1 cellular context compared by ENCODE assay signal in the genomic region with DNA sequence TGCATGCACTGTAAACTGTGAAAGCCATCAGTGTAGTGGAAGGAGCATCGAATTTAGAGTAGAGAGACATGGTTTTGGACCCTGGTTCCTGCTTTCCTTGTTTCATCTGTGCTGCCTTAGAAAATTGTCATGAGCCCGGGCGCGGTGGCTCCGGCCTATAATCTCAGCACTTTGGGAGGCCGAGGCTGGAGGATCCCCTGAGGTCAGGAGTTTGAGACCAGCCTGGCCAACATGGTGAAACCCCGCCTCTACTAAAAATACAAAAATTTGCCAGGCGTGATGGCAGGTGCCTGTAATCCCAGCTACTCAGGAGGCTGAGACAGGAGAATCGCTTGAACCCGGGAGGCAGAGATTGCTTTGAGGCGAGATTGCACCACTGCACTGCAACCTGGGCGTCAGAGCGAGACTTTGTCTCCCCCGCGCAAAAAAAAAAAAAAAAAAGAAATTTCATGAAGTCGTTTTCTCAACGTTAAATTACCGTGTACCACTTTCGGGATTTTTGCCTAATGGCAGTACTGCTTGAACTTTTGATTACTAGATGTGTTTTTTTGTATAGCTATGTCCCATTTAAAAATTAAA.
TF ChIP-seq lines count a peak whose summit lies in the region.

No MANE protein-coding gene starts in this region.

TF ChIP-seq in HepG2, 621 proteins besides CTCF, POLR2A, EP300 and RAD21 (continues in another document):
- TF ChIP-seq ZNF329 (CRISPR knock-in tag; IDR thresholded peaks at IDR 0.05; ENCODE audit: low read depth) = no peak
- TF ChIP-seq HCFC1 (IDR thresholded peaks at IDR 0.05; ENCODE audit: low read depth, low read length) = no peak
- peak; percentile 6; the same call in 1 of the 2 replicates for TF ChIP-seq KDM3A (CRISPR knock-in tag; IDR thresholded peaks at IDR 0.05; ENCODE audit: low read depth)
- no peak for TF ChIP-seq ZNF776 (CRISPR knock-in tag; IDR thresholded peaks at IDR 0.05)
- no peak for TF ChIP-seq SMARCE1 (IDR thresholded peaks at IDR 0.05; ENCODE audit: borderline replicate concordance)
- no peak for TF ChIP-seq ARNT (IDR thresholded peaks at IDR 0.05)
- no peak for TF ChIP-seq ZNF512 (CRISPR knock-in tag; IDR thresholded peaks at IDR 0.05)
- TF ChIP-seq CREBL2 (CRISPR knock-in tag; IDR thresholded peaks at IDR 0.05; ENCODE audit: borderline replicate concordance) = peak; percentile 43; the same call in 1 of the 2 replicates
- no peak for TF ChIP-seq BRD4 (CRISPR knock-in tag; IDR thresholded peaks at IDR 0.05)
- TF ChIP-seq ZNF749 (CRISPR knock-in tag; IDR thresholded peaks at IDR 0.05; ENCODE audit: borderline replicate concordance) = 0 out of 2 replicates have a peak, but pooled peaks have one; percentile 8
- no peak for TF ChIP-seq JUN (CRISPR knock-in tag; IDR thresholded peaks at IDR 0.05)
- TF ChIP-seq, protein P1, sequence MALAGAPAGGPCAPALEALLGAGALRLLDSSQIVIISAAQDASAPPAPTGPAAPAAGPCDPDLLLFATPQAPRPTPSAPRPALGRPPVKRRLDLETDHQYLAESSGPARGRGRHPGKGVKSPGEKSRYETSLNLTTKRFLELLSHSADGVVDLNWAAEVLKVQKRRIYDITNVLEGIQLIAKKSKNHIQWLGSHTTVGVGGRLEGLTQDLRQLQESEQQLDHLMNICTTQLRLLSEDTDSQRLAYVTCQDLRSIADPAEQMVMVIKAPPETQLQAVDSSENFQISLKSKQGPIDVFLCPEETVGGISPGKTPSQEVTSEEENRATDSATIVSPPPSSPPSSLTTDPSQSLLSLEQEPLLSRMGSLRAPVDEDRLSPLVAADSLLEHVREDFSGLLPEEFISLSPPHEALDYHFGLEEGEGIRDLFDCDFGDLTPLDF (CRISPR knock-in tag; IDR thresholded peaks at IDR 0.05) = no peak
- no peak; the same call in 1 of the 2 replicates for TF ChIP-seq ADNP (CRISPR knock-in tag; IDR thresholded peaks at IDR 0.05)
- no peak for TF ChIP-seq ZNF782 (CRISPR knock-in tag; IDR thresholded peaks at IDR 0.05; ENCODE audit: borderline replicate concordance)
- TF ChIP-seq PRPF4 (IDR thresholded peaks at IDR 0.05; ENCODE audit: low read depth, low read length, poor library complexity, severe bottlenecking) = no peak
- TF ChIP-seq, protein P2, sequence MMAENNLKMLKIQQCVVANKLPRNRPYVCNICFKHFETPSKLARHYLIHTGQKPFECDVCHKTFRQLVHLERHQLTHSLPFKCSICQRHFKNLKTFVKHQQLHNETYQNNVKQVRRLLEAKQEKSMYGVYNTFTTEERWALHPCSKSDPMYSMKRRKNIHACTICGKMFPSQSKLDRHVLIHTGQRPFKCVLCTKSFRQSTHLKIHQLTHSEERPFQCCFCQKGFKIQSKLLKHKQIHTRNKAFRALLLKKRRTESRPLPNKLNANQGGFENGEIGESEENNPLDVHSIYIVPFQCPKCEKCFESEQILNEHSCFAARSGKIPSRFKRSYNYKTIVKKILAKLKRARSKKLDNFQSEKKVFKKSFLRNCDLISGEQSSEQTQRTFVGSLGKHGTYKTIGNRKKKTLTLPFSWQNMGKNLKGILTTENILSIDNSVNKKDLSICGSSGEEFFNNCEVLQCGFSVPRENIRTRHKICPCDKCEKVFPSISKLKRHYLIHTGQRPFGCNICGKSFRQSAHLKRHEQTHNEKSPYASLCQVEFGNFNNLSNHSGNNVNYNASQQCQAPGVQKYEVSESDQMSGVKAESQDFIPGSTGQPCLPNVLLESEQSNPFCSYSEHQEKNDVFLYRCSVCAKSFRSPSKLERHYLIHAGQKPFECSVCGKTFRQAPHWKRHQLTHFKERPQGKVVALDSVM (CRISPR knock-in tag; IDR thresholded peaks at IDR 0.05) = peak; percentile 95
- TF ChIP-seq ZKSCAN5 (CRISPR knock-in tag; IDR thresholded peaks at IDR 0.05) = no peak
- no peak for TF ChIP-seq ZNF460 (CRISPR knock-in tag; IDR thresholded peaks at IDR 0.05; ENCODE audit: borderline replicate concordance)
- TF ChIP-seq NAIF1 (CRISPR knock-in tag; IDR thresholded peaks at IDR 0.05; ENCODE audit: borderline replicate concordance) = peak; percentile 35; the same call in 1 of the 2 replicates
- TF ChIP-seq, protein P3, sequence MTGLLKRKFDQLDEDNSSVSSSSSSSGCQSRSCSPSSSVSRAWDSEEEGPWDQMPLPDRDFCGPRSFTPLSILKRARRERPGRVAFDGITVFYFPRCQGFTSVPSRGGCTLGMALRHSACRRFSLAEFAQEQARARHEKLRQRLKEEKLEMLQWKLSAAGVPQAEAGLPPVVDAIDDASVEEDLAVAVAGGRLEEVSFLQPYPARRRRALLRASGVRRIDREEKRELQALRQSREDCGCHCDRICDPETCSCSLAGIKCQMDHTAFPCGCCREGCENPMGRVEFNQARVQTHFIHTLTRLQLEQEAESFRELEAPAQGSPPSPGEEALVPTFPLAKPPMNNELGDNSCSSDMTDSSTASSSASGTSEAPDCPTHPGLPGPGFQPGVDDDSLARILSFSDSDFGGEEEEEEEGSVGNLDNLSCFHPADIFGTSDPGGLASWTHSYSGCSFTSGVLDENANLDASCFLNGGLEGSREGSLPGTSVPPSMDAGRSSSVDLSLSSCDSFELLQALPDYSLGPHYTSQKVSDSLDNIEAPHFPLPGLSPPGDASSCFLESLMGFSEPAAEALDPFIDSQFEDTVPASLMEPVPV (CRISPR knock-in tag; IDR thresholded peaks at IDR 0.05) = no peak; the same call in 1 of the 2 replicates
- TF ChIP-seq ZBTB7A (CRISPR knock-in tag; IDR thresholded peaks at IDR 0.05) = no peak
- no peak for TF ChIP-seq TMF1 (CRISPR knock-in tag; IDR thresholded peaks at IDR 0.05; ENCODE audit: low read depth)
- TF ChIP-seq SMAD3 (CRISPR knock-in tag; IDR thresholded peaks at IDR 0.05) = peak; percentile 9; the same call in 1 of the 2 replicates
- no peak for TF ChIP-seq STAT6 (CRISPR knock-in tag; IDR thresholded peaks at IDR 0.05; ENCODE audit: borderline replicate concordance)
- TF ChIP-seq DNMT3B (CRISPR knock-in tag; conservative IDR thresholded peaks at IDR 0.05) = no peak
- no peak; the same call in 1 of the 2 replicates for TF ChIP-seq ZNF616 (CRISPR knock-in tag; IDR thresholded peaks at IDR 0.05; ENCODE audit: low read depth)
- no peak for TF ChIP-seq TCF7 (IDR thresholded peaks at IDR 0.05; ENCODE audit: low read depth)
- TF ChIP-seq SNAI1 (CRISPR knock-in tag; IDR thresholded peaks at IDR 0.05; ENCODE audit: borderline replicate concordance) = no peak
- 0 out of 2 replicates have a peak, but pooled peaks have one; percentile 3 for TF ChIP-seq ZBTB39 (CRISPR knock-in tag; IDR thresholded peaks at IDR 0.05)
- no peak for TF ChIP-seq SIN3B (IDR thresholded peaks at IDR 0.05; ENCODE audit: low read length)
- no peak for TF ChIP-seq PCBP1 (IDR thresholded peaks at IDR 0.05; ENCODE audit: borderline replicate concordance, low read depth, low read length)
- no peak for TF ChIP-seq ZNF207 (IDR thresholded peaks at IDR 0.05; ENCODE audit: borderline replicate concordance)
- TF ChIP-seq EED (CRISPR knock-in tag; IDR thresholded peaks at IDR 0.05) = no peak
- no peak; the same call in 1 of the 2 replicates for TF ChIP-seq CERS6 (CRISPR knock-in tag; IDR thresholded peaks at IDR 0.05)
- TF ChIP-seq, protein P4, sequence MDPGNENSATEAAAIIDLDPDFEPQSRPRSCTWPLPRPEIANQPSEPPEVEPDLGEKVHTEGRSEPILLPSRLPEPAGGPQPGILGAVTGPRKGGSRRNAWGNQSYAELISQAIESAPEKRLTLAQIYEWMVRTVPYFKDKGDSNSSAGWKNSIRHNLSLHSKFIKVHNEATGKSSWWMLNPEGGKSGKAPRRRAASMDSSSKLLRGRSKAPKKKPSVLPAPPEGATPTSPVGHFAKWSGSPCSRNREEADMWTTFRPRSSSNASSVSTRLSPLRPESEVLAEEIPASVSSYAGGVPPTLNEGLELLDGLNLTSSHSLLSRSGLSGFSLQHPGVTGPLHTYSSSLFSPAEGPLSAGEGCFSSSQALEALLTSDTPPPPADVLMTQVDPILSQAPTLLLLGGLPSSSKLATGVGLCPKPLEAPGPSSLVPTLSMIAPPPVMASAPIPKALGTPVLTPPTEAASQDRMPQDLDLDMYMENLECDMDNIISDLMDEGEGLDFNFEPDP (CRISPR knock-in tag; conservative IDR thresholded peaks at IDR 0.05) = no peak
- TF ChIP-seq NBN (conservative IDR thresholded peaks at IDR 0.05) = no peak
- TF ChIP-seq KAT8 (CRISPR knock-in tag; IDR thresholded peaks at IDR 0.05) = no peak
- TF ChIP-seq NFYB (CRISPR knock-in tag; IDR thresholded peaks at IDR 0.05) = no peak
- no peak for TF ChIP-seq AKAP8 (CRISPR knock-in tag; IDR thresholded peaks at IDR 0.05)
- no peak for TF ChIP-seq AGO1 (IDR thresholded peaks at IDR 0.05; ENCODE audit: low read depth, low read length, poor library complexity, severe bottlenecking)
- TF ChIP-seq ZNF567 (CRISPR knock-in tag; IDR thresholded peaks at IDR 0.05; ENCODE audit: borderline replicate concordance) = no peak; the same call in 1 of the 2 replicates
- 0 out of 2 replicates have a peak, but pooled peaks have one; percentile 73 for TF ChIP-seq DZIP1 (CRISPR knock-in tag; IDR thresholded peaks at IDR 0.05)
- TF ChIP-seq PHB2 (IDR thresholded peaks at IDR 0.05; ENCODE audit: partially characterized antibody) = no peak
- no peak for TF ChIP-seq NFKB2 (CRISPR knock-in tag; IDR thresholded peaks at IDR 0.05; ENCODE audit: borderline replicate concordance)
- TF ChIP-seq ZNF678 (CRISPR knock-in tag; IDR thresholded peaks at IDR 0.05) = no peak
- TF ChIP-seq STAG1 (CRISPR knock-in tag; IDR thresholded peaks at IDR 0.05) = no peak
- TF ChIP-seq TARDBP (CRISPR knock-in tag; IDR thresholded peaks at IDR 0.05) = no peak
- no peak for TF ChIP-seq IRF2 (CRISPR knock-in tag; IDR thresholded peaks at IDR 0.05)
